ENCODE assay signal across 16 cellular contexts in the genomic region with DNA sequence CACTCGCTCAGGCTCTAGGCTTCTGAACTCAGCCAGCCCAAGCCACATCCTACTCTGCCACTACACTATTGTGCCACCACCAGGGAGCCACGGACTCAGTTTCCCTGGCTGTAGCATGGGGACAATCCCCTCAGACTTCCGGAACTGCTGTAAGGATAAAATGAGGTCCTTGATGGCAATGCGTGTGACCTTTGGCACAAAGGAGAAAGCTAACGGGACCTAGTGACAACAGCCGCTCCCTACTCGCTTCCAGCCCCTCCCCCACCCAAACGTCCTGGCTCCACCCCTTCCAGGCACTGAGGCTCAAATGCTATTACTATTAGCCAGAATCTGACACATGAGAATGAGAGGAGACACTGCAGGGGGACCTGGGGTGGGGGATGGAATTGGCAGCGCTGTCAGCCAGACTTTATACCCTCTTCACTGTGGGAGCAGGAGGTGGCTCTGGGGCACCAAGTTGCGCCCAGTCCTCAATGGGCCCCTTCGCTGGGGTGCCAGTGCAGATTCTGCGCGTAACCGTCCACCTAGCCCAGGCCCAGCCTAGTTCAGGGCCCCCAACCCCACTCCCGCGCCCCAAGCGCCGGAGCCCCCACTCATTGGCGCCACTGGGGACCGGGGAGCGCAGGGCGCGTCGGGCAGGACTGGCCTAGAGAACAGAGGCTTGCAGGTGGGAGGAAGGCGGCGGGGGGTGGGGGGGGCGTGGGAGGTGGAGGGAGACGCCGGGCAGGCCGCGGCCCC. TPM values are rescaled to one million over a fixed set of nuclear protein-coding genes. Genes with fewer than 3 reads are reported as not detected.
A peak's percentile ranks its signal among the peaks of the same experiment; 100 is the strongest.
DNase-seq lines count a peak whose midpoint lies in the region; ATAC-seq and TF ChIP-seq lines count a peak whose summit lies in the region.
"Had no signal": no experiment of that assay in that cellular context is flagged by ENCODE, and none has a peak within 500 bp of the region (broad histone marks: within the 10 kb centered on the region; RNA-seq: fewer than 3 reads in every experiment).

No MANE protein-coding gene starts in this region.

- no peaks in the 10 kb centered on the region for H3K9me3 ChIP-seq in CD4-positive, alpha-beta memory T cell (ENCODE audit: control insufficient read depth in 1 of 2, low read length in 2 of 2)
- no peaks in the 10 kb centered on the region for H3K9me3 ChIP-seq in neural progenitor cell (ENCODE audit: low read depth)
- no peaks in the 10 kb centered on the region for H3K9me3 ChIP-seq in CD4-positive, alpha-beta T cell (ENCODE audit: control insufficient read depth, low read length)
- H3K9me3 ChIP-seq: testis had no signal

- no peak overlapping the region for H3K27ac ChIP-seq in CD4-positive, alpha-beta memory T cell (ENCODE audit: low read depth, low read length)
- H3K27ac ChIP-seq in neural progenitor cell, result no peak overlapping the region
- H3K27ac ChIP-seq in CD4-positive, alpha-beta T cell (ENCODE audit: low read depth, low read length), result no peak overlapping the region
- H3K27ac ChIP-seq: testis had no signal

- peaks cover 7 to 14% (median 11%) of the 10 kb centered on the region in 4 donors for H3K4me1 Mint-ChIP-seq in CD4-positive, alpha-beta memory T cell
- H3K4me1 Mint-ChIP-seq in activated T-helper 17 cell treated with anti-CD3 and anti-CD28 coated beads, Interleukin-2, amount 50 U/mL, for 72 hours, result no peaks in the 10 kb centered on the region
- peaks cover 14% of the 10 kb centered on the region for H3K4me1 Mint-ChIP-seq in neural progenitor cell
- H3K4me1 Mint-ChIP-seq in CD4-positive, alpha-beta T cell (ENCODE audit: low read depth), result peaks cover 5% of the 10 kb centered on the region

- no peak for TF ChIP-seq CTCF in GM20000 (IDR thresholded peaks at IDR 0.05; ENCODE audit: extremely low read depth, missing control alignments)
- TF ChIP-seq CTCF in neural progenitor cell (IDR thresholded peaks at IDR 0.05), result no peak
- TF ChIP-seq CTCF in CD4-positive, alpha-beta T cell (IDR thresholded peaks at IDR 0.05), result no peak

- peaks cover 13% of the 10 kb centered on the region in 2 donors for H3K27me3 Mint-ChIP-seq in CD4-positive, alpha-beta memory T cell
- H3K27me3 Mint-ChIP-seq in activated T-helper 17 cell treated with anti-CD3 and anti-CD28 coated beads, Interleukin-2, amount 50 U/mL, for 72 hours, result peaks cover 13% of the 10 kb centered on the region
- peaks cover 35% of the 10 kb centered on the region for H3K27me3 Mint-ChIP-seq in neural progenitor cell (ENCODE audit: insufficient read depth, low read depth)
- H3K27me3 Mint-ChIP-seq in CD4-positive, alpha-beta T cell, result peaks cover 35% of the 10 kb centered on the region

- H3K4me1 ChIP-seq in CD4-positive, alpha-beta memory T cell (ENCODE audit: insufficient read depth, low read length), result peaks cover 10% of the 10 kb centered on the region
- peaks cover 11% of the 10 kb centered on the region for H3K4me1 ChIP-seq in neural progenitor cell
- H3K4me1 ChIP-seq: testis had no signal

- H3K9ac ChIP-seq in neural progenitor cell, result no peak overlapping the region

- no peak overlapping the region for H2AFZ ChIP-seq in neural progenitor cell (replicated peaks)

- no peaks in the 10 kb centered on the region for H3K36me3 Mint-ChIP-seq in CD4-positive, alpha-beta memory T cell
- no peaks in the 10 kb centered on the region for H3K36me3 Mint-ChIP-seq in activated T-helper 17 cell treated with anti-CD3 and anti-CD28 coated beads, Interleukin-2, amount 50 U/mL, for 72 hours (ENCODE audit: low read depth)
- H3K36me3 Mint-ChIP-seq in neural progenitor cell, result no peaks in the 10 kb centered on the region
- no peaks in the 10 kb centered on the region for H3K36me3 Mint-ChIP-seq in CD4-positive, alpha-beta T cell (ENCODE audit: low read depth)

- H3K27ac Mint-ChIP-seq in CD4-positive, alpha-beta memory T cell, result no peak overlapping the region
- H3K27ac Mint-ChIP-seq in activated T-helper 17 cell treated with anti-CD3 and anti-CD28 coated beads, Interleukin-2, amount 50 U/mL, for 72 hours, result no peak overlapping the region
- H3K27ac Mint-ChIP-seq in neural progenitor cell, result no peak overlapping the region
- H3K27ac Mint-ChIP-seq in CD4-positive, alpha-beta T cell, result no peak overlapping the region

- CTCF ChIA-PET in CD4-positive, alpha-beta memory T cell (lab: Charles Lee; ENCODE audit: partially characterized antibody), result no interaction called here
- CTCF ChIA-PET in CD4-positive, alpha-beta T cell (lab: Charles Lee), result no interaction called here

- POLR2A ChIA-PET in CD4-positive, alpha-beta memory T cell (lab: Charles Lee; ENCODE audit: partially characterized antibody), result interaction anchor here (0.8 kb wide), 1 partner anchor 42 kb away, joined by 3 read pairs; no protein-coding TSS in a partner anchor
- POLR2A ChIA-PET in CD4-positive, alpha-beta T cell (lab: Charles Lee), result no interaction called here

- peaks cover 0 to 3% (median 0%) of the 10 kb centered on the region in 8 donors for H3K9me3 Mint-ChIP-seq in CD4-positive, alpha-beta memory T cell
- H3K9me3 Mint-ChIP-seq in activated T-helper 17 cell treated with anti-CD3 and anti-CD28 coated beads, Interleukin-2, amount 50 U/mL, for 72 hours, result no peaks in the 10 kb centered on the region
- H3K9me3 Mint-ChIP-seq in neural progenitor cell, result peaks cover 18% of the 10 kb centered on the region
- H3K9me3 Mint-ChIP-seq in CD4-positive, alpha-beta T cell, result no peaks in the 10 kb centered on the region
- H3K9me3 Mint-ChIP-seq: central memory CD8-positive, alpha-beta T cell had no signal

- H3K4me3 ChIP-seq in CD4-positive, alpha-beta memory T cell (ENCODE audit: low read length in 2 of 2), result no peak overlapping the region
- peak overlapping the region; percentile 37 for H3K4me3 ChIP-seq in neural progenitor cell

- DNase-seq in CD4-positive, alpha-beta memory T cell, result no peak
- DNase-seq in GM20000 (ENCODE audit: low spot score), result peak; percentile 31
- DNase-seq in neural progenitor cell (ENCODE audit: low spot score), result peak; percentile 48
- DNase-seq in CD4-positive, alpha-beta T cell, result no peak
- no peak for DNase-seq in amygdala (lab: John Stamatoyannopoulos, UW)
- DNase-seq: activated CD4-positive, alpha-beta T cell treated with anti-CD3 and anti-CD28 coated beads, Interleukin-2, amount 50 U/mL, for 1 hour; activated gamma-delta T cell treated with Interleukin-2 at 50 U/mL for 16 hours; erythroblast; midbrain; NCI-H2081 treated with DMSO at 0.1 percent for 48 hours; retina; T-helper 1 cell; testis had no signal

- no peak for ATAC-seq in activated T-helper 17 cell treated with anti-CD3 and anti-CD28 coated beads, Interleukin-2, amount 50 U/mL, for 72 hours (replicated peaks)
- ATAC-seq in CD4-positive, alpha-beta T cell (ENCODE audit: poor library complexity), result no peak
- no peak for ATAC-seq in HG03457 (IDR thresholded peaks at IDR 0.05; ENCODE audit: unreplicated experiment)

- H3K4me2 ChIP-seq in neural progenitor cell, result peak overlapping the region; percentile 79

- H3K4me3 Mint-ChIP-seq in CD4-positive, alpha-beta memory T cell, result peak overlapping the region in 5 of 8 donors; percentile 9 to 64 (median 44)
- H3K4me3 Mint-ChIP-seq in activated T-helper 17 cell treated with anti-CD3 and anti-CD28 coated beads, Interleukin-2, amount 50 U/mL, for 72 hours, result peak overlapping the region; percentile 12
- peak overlapping the region; percentile 59 for H3K4me3 Mint-ChIP-seq in neural progenitor cell
- H3K4me3 Mint-ChIP-seq in CD4-positive, alpha-beta T cell, result no peak overlapping the region

- H3K79me2 ChIP-seq in neural progenitor cell (ENCODE audit: low read depth), result no peaks in the 10 kb centered on the region

- intact Hi-C loops in CD4-positive, alpha-beta memory T cell (cut with micrococcal nuclease), result no loop called here
- intact Hi-C loops in CD4-positive, alpha-beta T cell (cut with DNase I, micrococcal nuclease), result no loop called here

- H4K20me1 ChIP-seq in neural progenitor cell (ENCODE audit: low read depth), result peaks cover 3% of the 10 kb centered on the region

- H3F3A ChIP-seq in neural progenitor cell (ENCODE audit: low read depth), result peaks cover 5% of the 10 kb centered on the region

- peaks cover 10% of the 10 kb centered on the region for H3K27me3 ChIP-seq in CD4-positive, alpha-beta memory T cell (ENCODE audit: insufficient read depth, low read length)
- H3K27me3 ChIP-seq in neural progenitor cell, result peaks cover 72% of the 10 kb centered on the region
- H3K27me3 ChIP-seq in CD4-positive, alpha-beta T cell (ENCODE audit: control insufficient read depth, insufficient read depth, low read length), result peaks cover 37% of the 10 kb centered on the region
- H3K27me3 ChIP-seq: testis had no signal

- H3K36me3 ChIP-seq in CD4-positive, alpha-beta memory T cell (ENCODE audit: insufficient read depth, low read length), result no peaks in the 10 kb centered on the region
- H3K36me3 ChIP-seq in neural progenitor cell, result no peaks in the 10 kb centered on the region

RNA-seq across cellular contexts. Expression of gene DUSP9, which starts 5.3 kb away (rescaled TPM):
- total RNA-seq in CD4-positive, alpha-beta memory T cell, result not detected
- polyA plus RNA-seq in CD4-positive, alpha-beta memory T cell, result not detected
- under 1 TPM in 1 of 2 donors, not detected in 1; 0.13 TPM for total RNA-seq in activated T-helper 17 cell treated with anti-CD3 and anti-CD28 coated beads, Interleukin-2, amount 50 U/mL, for 72 hours
- 0.21 and 2.0 TPM in 2 replicates for total RNA-seq in neural progenitor cell (ENCODE audit: low replicate concordance)
- not detected for total RNA-seq in CD4-positive, alpha-beta T cell

RNA-seq across cellular contexts. Expression of gene PNCK, which starts 31.9 kb away (rescaled TPM):
- not detected for total RNA-seq in CD4-positive, alpha-beta memory T cell
- not detected for polyA plus RNA-seq in CD4-positive, alpha-beta memory T cell
- total RNA-seq in activated T-helper 17 cell treated with anti-CD3 and anti-CD28 coated beads, Interleukin-2, amount 50 U/mL, for 72 hours, result 10 to 100 TPM in 1 of 2 donors, 1 to 10 TPM in 1; 1.6 to 16.7 TPM
- total RNA-seq in neural progenitor cell (ENCODE audit: low replicate concordance), result 19.7 and 53.5 TPM in 2 replicates
- total RNA-seq in CD4-positive, alpha-beta T cell, result 1 to 10 TPM in 1 of 2 experiments, under 1 TPM in 1; 0.70 to 1.0 TPM

RNA-seq across cellular contexts. Expression of gene CCNQ, which starts 42.8 kb away (rescaled TPM):
- 10 to 100 TPM; 26.1 to 26.3 TPM for total RNA-seq in CD4-positive, alpha-beta memory T cell
- polyA plus RNA-seq in CD4-positive, alpha-beta memory T cell, result 10 to 100 TPM; 51.2 to 53.6 TPM
- 10 to 100 TPM in 1 of 2 donors, 1 to 10 TPM in 1; 9.1 to 26.4 TPM for total RNA-seq in activated T-helper 17 cell treated with anti-CD3 and anti-CD28 coated beads, Interleukin-2, amount 50 U/mL, for 72 hours
- total RNA-seq in neural progenitor cell (ENCODE audit: low replicate concordance), result 15.2 and 22.2 TPM in 2 replicates
- 10 to 100 TPM; 13.9 to 14.1 TPM for total RNA-seq in CD4-positive, alpha-beta T cell

RNA-seq across cellular contexts. Expression of gene SLC6A8, which starts 46.0 kb away (rescaled TPM):
- total RNA-seq in CD4-positive, alpha-beta memory T cell, result 1 to 10 TPM in 1 of 2 experiments, under 1 TPM in 1; 0.84 to 1.4 TPM
- under 1 TPM; 0.11 to 0.21 TPM for polyA plus RNA-seq in CD4-positive, alpha-beta memory T cell
- total RNA-seq in activated T-helper 17 cell treated with anti-CD3 and anti-CD28 coated beads, Interleukin-2, amount 50 U/mL, for 72 hours, result 10 to 100 TPM in 1 of 2 donors, 1 to 10 TPM in 1; 1.1 to 26.1 TPM
- 94.1 and 191 TPM in 2 replicates for total RNA-seq in neural progenitor cell (ENCODE audit: low replicate concordance)
- total RNA-seq in CD4-positive, alpha-beta T cell, result under 1 TPM; 0.42 to 0.71 TPM

Comparison
In these comparisons a context has a peak if more than half of its experiments do, and no peak if none do; other contexts are left out.
1. DNase-seq: peak in GM20000 (single experiment) and neural progenitor cell (single experiment); none in CD4-positive, alpha-beta memory T cell (0 of 5), CD4-positive, alpha-beta T cell (0 of 10) and amygdala (0 of 56).